In genomic region chr5:78649220-78649700, GRCh38 we compare ENCODE assay signal across 8 cellular contexts. TPM values are rescaled to one million over a fixed set of nuclear protein-coding genes. Genes with fewer than 3 reads are reported as not detected.
DNase-seq lines count a peak whose midpoint lies in the region; FAIRE-seq and TF ChIP-seq lines count a peak whose summit lies in the region.

No MANE protein-coding gene starts in this region.

- no peaks in the 10 kb centered on the region for H3K9me3 ChIP-seq in H9 (ENCODE audit: control insufficient read depth, low read depth, low read length)
- no peaks in the 10 kb centered on the region for H3K9me3 ChIP-seq in WERI-Rb-1 (ENCODE audit: severe bottlenecking)
- H3K9me3 ChIP-seq in hepatocyte (ENCODE audit: low read depth), result no peaks in the 10 kb centered on the region
- no peaks in the 10 kb centered on the region for H3K9me3 ChIP-seq in spleen

- no peak overlapping the region for H2BK5ac ChIP-seq in H9 (ENCODE audit: insufficient read length, low read length)

- TF ChIP-seq POLR2A in spleen (IDR thresholded peaks at IDR 0.05), result no peak

- no peak overlapping the region for H3K23ac ChIP-seq in H9 (ENCODE audit: insufficient read length, low read depth, low read length)

- no peak for DNase-seq in H9
- DNase-seq in WERI-Rb-1, result no peak
- peak; percentile 46 for DNase-seq in hepatocyte (ENCODE audit: low spot score)
- DNase-seq in spleen, result no peak
- no peak for DNase-seq in DMS153 treated with DMSO at 0.1 percent for 48 hours (lab: John Stamatoyannopoulos, UW; ENCODE audit: unreplicated experiment)
- DNase-seq in retina, result no peak
- DNase-seq in activated CD4-positive, alpha-beta T cell treated with anti-CD3 and anti-CD28 coated beads, Interleukin-2, amount 50 U/mL, for 4 hours, result no peak
- no peak for DNase-seq in RCC 7860 (ENCODE audit: low spot score)

- no peak overlapping the region for H3T11ph ChIP-seq in H9 (ENCODE audit: low read length)

- H2AK5ac ChIP-seq in H9 (ENCODE audit: insufficient read length, low read length), result no peak overlapping the region

- H3K4me2 ChIP-seq in H9 (ENCODE audit: insufficient read depth, insufficient read length, low read length) (peak overlapping the region; percentile 61), hepatocyte (peak overlapping the region; percentile 85)

- H3K27me3 Mint-ChIP-seq in H9 (ENCODE audit: low read depth), result no peaks in the 10 kb centered on the region; the same call in 1 of the 2 replicates

- no peak overlapping the region for H2AFZ ChIP-seq in H9 (ENCODE audit: low read length)
- peak overlapping the region; percentile 62 for H2AFZ ChIP-seq in hepatocyte

- WGBS in H9 (ENCODE audit: extremely low coverage, insufficient read length, low lambda C conversion rate), result no CpG with 5 or more reads among the region's 23 CpGs
- 4% methylated on average over 21 of the region's 23 CpGs for WGBS in hepatocyte (ENCODE audit: low lambda C conversion rate, missing lambda C conversion rate)
- 15 to 32% (median 17%) methylated on average over 13 to 23 of the region's 23 CpGs for whole genome bisulfite sequencing in spleen, 5 donors

- TF ChIP-seq CTCF in H9 (conservative IDR thresholded peaks at IDR 0.05) (no peak), WERI-Rb-1 (IDR thresholded peaks at IDR 0.05; ENCODE audit: low read depth, low read length) (no peak), hepatocyte (IDR thresholded peaks at IDR 0.05; ENCODE audit: poor library complexity) (no peak), spleen (IDR thresholded peaks at IDR 0.05 in 8 of 11, conservative IDR thresholded peaks at IDR 0.05 in 3 of 11) (no peak)

- peak overlapping the region in 1 of 3 experiments; percentile 86; a peak in 2 of 7 replicates for H3K27ac Mint-ChIP-seq in H9

- H2BK120ac ChIP-seq in H9 (ENCODE audit: low read depth, low read length, poor library complexity, severe bottlenecking), result no peak overlapping the region

- no peak overlapping the region for H3K4ac ChIP-seq in H9 (ENCODE audit: low read depth, low read length)

- H3K4me3 ChIP-seq in WERI-Rb-1 (ENCODE audit: low read depth, low read length), result peak overlapping the region; percentile 79
- H3K4me3 ChIP-seq in hepatocyte, result peak overlapping the region; percentile 68
- peak overlapping the region; percentile 10 to 85 (median 62) for H3K4me3 ChIP-seq in spleen

- H3K79me1 ChIP-seq in H9 (ENCODE audit: insufficient read depth, low read depth, low read length, poor library complexity, severe bottlenecking), result no peaks in the 10 kb centered on the region

- H3K23me2 ChIP-seq in H9 (ENCODE audit: insufficient read length, low read depth, low read length, poor library complexity, severe bottlenecking), result peaks cover 15% of the 10 kb centered on the region

- peak overlapping the region; percentile 81 to 83 for H3K4me3 Mint-ChIP-seq in H9

- H3K36me3 Mint-ChIP-seq in H9 (ENCODE audit: insufficient read depth in 1 of 3, low read depth in 3 of 3), result peaks cover 9 to 21% (median 13%) of the 10 kb centered on the region in 3 experiments

- peaks cover 27 to 33% of the 10 kb centered on the region in 2 experiments for H3K4me1 Mint-ChIP-seq in H9

- H3K9ac ChIP-seq in H9 (ENCODE audit: extremely low read depth, insufficient read length, low read length), result peak overlapping the region; percentile 38

- H4K20me1 ChIP-seq in H9 (ENCODE audit: control insufficient read depth, insufficient read depth, insufficient read length) (no peaks in the 10 kb centered on the region), hepatocyte (ENCODE audit: insufficient read depth, poor library complexity, severe bottlenecking) (no peaks in the 10 kb centered on the region)

- no peaks in the 10 kb centered on the region for H3K27me3 ChIP-seq in H9 (ENCODE audit: insufficient read depth, low read length)
- H3K27me3 ChIP-seq in WERI-Rb-1 (ENCODE audit: insufficient read depth, low read depth, severe bottlenecking), result no peaks in the 10 kb centered on the region
- no peaks in the 10 kb centered on the region for H3K27me3 ChIP-seq in hepatocyte
- H3K27me3 ChIP-seq in spleen (replicated peaks in 1 of 7), result peaks cover 0 to 42% (median 7%) of the 10 kb centered on the region in 7 donors

- H3K18ac ChIP-seq in H9 (ENCODE audit: insufficient read length, low read depth, low read length), result no peak overlapping the region

- no peaks in the 10 kb centered on the region for H3K9me3 Mint-ChIP-seq in H9

- no peaks in the 10 kb centered on the region for H3K9me2 ChIP-seq in hepatocyte (replicated peaks; ENCODE audit: insufficient read depth)

- no peak overlapping the region for H4K91ac ChIP-seq in H9 (ENCODE audit: insufficient read length, low read depth, low read length)

- no peak overlapping the region for H3K27ac ChIP-seq in H9 (ENCODE audit: insufficient read length, low read depth, low read length)
- H3K27ac ChIP-seq in WERI-Rb-1, result peak overlapping the region; percentile 84
- peak overlapping the region; percentile 99 for H3K27ac ChIP-seq in hepatocyte
- peak overlapping the region in 7 of 8 donors; percentile 65 to 82 (median 77) for H3K27ac ChIP-seq in spleen

- H3K56ac ChIP-seq in H9 (ENCODE audit: insufficient read length, low read depth, low read length), result no peak overlapping the region

- no peak for FAIRE-seq in RCC 7860 (lab: Jason Lieb, UNC)

- H3K36me3 ChIP-seq in WERI-Rb-1, result peaks cover 16% of the 10 kb centered on the region
- no peaks in the 10 kb centered on the region for H3K36me3 ChIP-seq in hepatocyte (replicated peaks; ENCODE audit: insufficient read depth, low read depth)
- H3K36me3 ChIP-seq in spleen, result no peaks in the 10 kb centered on the region

- intact Hi-C loops in spleen (cut with DNase I; ENCODE audit: low total_unique reads), result no loop called here

- peak overlapping the region; percentile 72; the same call in 1 of the 2 replicates for H3K14ac ChIP-seq in H9 (ENCODE audit: insufficient read depth, low read length)

- H3K4me1 ChIP-seq in H9 (ENCODE audit: insufficient read depth, low read length) (peaks cover 8% of the 10 kb centered on the region), hepatocyte (ENCODE audit: insufficient read depth) (peaks cover 25% of the 10 kb centered on the region), spleen (peaks cover 5 to 30% (median 22%) of the 10 kb centered on the region in 6 donors)

- no peak overlapping the region for H4K8ac ChIP-seq in H9 (replicated peaks; ENCODE audit: insufficient read length, low read depth, low read length)

- no peak overlapping the region for H2BK20ac ChIP-seq in H9 (ENCODE audit: low read depth, low read length, poor library complexity, severe bottlenecking)

- no peak overlapping the region for H2BK12ac ChIP-seq in H9 (ENCODE audit: insufficient read length, low read depth, low read length)

- H4K5ac ChIP-seq in H9 (ENCODE audit: insufficient read length, low read depth, low read length), result no peak overlapping the region

- peaks cover 18% of the 10 kb centered on the region; the same call in 1 of the 2 replicates for H3K79me2 ChIP-seq in H9 (ENCODE audit: insufficient read depth, low read length)
- peaks cover 29% of the 10 kb centered on the region for H3K79me2 ChIP-seq in hepatocyte

- no peak overlapping the region for H2BK15ac ChIP-seq in H9 (ENCODE audit: low read depth, low read length)

RNA-seq across cellular contexts. Expression of gene LHFPL2, which starts 0.7 kb away (rescaled TPM):
- total RNA-seq in H9 (2021), result 26.3 and 26.6 TPM in 2 replicates
- total RNA-seq in hepatocyte, result 38.0 and 39.9 TPM in 2 replicates
- 10.2 and 15.6 TPM in 2 replicates for polyA plus RNA-seq in hepatocyte
- 10 to 100 TPM in 4 of 7 donors, 1 to 10 TPM in 3; 8.4 to 14.6 (median 10.1) TPM for total RNA-seq in spleen
- 1 to 10 TPM; 4.8 to 9.6 (median 6.2) TPM for polyA plus RNA-seq in spleen
